Comparison of ENCODE assay signal across 12 cellular contexts in the genomic region with DNA sequence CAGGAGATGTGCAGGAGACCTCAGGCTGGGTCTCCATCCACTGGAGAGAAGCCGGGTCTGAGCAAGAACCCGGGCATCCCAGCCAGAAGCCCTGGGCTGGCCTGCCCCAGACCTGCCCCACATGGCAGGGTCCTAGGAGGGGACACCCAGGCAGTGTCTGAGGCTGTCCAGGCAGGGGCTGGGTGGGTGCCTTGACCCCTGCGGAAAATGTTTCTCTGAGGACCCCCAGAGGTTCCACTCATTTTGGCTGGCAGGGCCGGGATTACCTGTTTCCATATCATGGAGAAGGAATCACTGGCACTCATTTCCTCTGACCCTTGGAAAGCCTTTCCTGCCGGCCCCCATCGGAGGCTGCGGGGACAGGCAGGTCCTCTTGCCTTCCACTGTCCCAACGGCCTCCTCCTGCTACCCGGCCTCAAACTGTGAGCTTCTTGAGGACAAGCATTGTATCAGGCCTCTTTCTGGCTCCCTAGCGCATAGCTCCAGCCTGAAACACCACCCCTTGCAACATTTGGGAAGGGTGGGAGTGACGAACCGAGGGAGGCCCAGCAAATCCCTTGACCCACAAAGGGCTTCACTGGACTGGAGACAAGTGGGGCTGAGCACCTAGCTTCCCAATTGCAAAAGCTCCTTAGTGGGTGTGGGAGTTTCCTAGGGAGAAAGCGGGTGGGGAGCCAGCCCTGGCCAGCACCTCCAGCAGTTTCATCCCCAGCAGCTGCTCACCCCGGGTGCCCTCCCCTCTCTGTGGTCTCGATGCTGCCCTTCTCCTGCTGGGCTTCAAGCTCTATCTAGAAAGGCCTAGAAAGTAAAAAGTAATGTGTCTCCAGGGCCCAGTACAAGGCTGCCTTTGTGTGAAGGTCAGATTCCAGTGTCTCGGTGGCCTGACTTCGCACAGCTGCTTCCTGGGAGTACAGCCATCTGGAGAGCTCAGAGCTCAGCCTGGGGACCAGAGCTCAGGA. TPM values are rescaled to one million over a fixed set of nuclear protein-coding genes. Genes with fewer than 3 reads are reported as not detected.
DNase-seq lines count a peak whose midpoint lies in the region; ATAC-seq and TF ChIP-seq lines count a peak whose summit lies in the region.
"Had no signal": no experiment of that assay in that cellular context is flagged by ENCODE, and none has a peak within 500 bp of the region (broad histone marks: within the 10 kb centered on the region; RNA-seq: fewer than 3 reads in every experiment).

No MANE protein-coding gene starts in this region.

- DNase-seq in Peyer's patch, result peak in 2 of 3 donors; percentile 12 to 44
- DNase-seq in fibroblast of pulmonary artery (ENCODE audit: low read depth), result peak; percentile 27
- DNase-seq in mucosa of gallbladder (ENCODE audit: low spot score), result peak; percentile 10
- DNase-seq in suprapubic skin (ENCODE audit: low spot score in 2 of 2), result peak; percentile 55 to 67
- no peak for DNase-seq in G401 (ENCODE audit: low spot score)
- DNase-seq in transverse colon, result no peak
- DNase-seq in effector memory CD4-positive, alpha-beta T cell, result no peak
- DNase-seq: stimulated activated naive CD4-positive, alpha-beta T cell treated with Interleukin-2 at 50 U/mL for 16 hours had no signal

- ATAC-seq in GM21576 (IDR thresholded peaks at IDR 0.05; ENCODE audit: unreplicated experiment), result no peak
- ATAC-seq: CD8-positive, alpha-beta T cell had no signal

- intact Hi-C loops in transverse colon (cut with DNase I; ENCODE audit: low total_unique reads), result no loop called here

- H3K27me3 ChIP-seq in Peyer's patch, result no peaks in the 10 kb centered on the region
- no peaks in the 10 kb centered on the region for H3K27me3 ChIP-seq in suprapubic skin
- no peaks in the 10 kb centered on the region for H3K27me3 ChIP-seq in transverse colon
- H3K27me3 ChIP-seq in effector memory CD4-positive, alpha-beta T cell (replicated peaks; ENCODE audit: control insufficient read depth, insufficient read depth, low read length, poor library complexity, severe bottlenecking), result no peaks in the 10 kb centered on the region
- H3K27me3 ChIP-seq: neural progenitor cell had no signal

- TF ChIP-seq CTCF in Peyer's patch (IDR thresholded peaks at IDR 0.05), result no peak
- TF ChIP-seq CTCF in fibroblast of pulmonary artery (IDR thresholded peaks at IDR 0.05; ENCODE audit: low read length, missing control alignments), result no peak
- TF ChIP-seq CTCF in suprapubic skin (IDR thresholded peaks at IDR 0.05), result no peak
- no peak for TF ChIP-seq CTCF in transverse colon (IDR thresholded peaks at IDR 0.05)

- no peak for TF ChIP-seq EP300 in suprapubic skin (IDR thresholded peaks at IDR 0.05)
- no peak for TF ChIP-seq EP300 in transverse colon (IDR thresholded peaks at IDR 0.05; ENCODE audit: low read depth)

- TF ChIP-seq POLR2A in Peyer's patch (IDR thresholded peaks at IDR 0.05) (no peak), suprapubic skin (IDR thresholded peaks at IDR 0.05) (no peak), transverse colon (IDR thresholded peaks at IDR 0.05) (no peak)

- H3K4me3 ChIP-seq in Peyer's patch (no peak overlapping the region), fibroblast of pulmonary artery (replicated peaks; ENCODE audit: low read depth, low read length) (no peak overlapping the region), suprapubic skin (no peak overlapping the region), transverse colon (no peak overlapping the region)
- H3K4me3 ChIP-seq in effector memory CD4-positive, alpha-beta T cell (ENCODE audit: insufficient read depth, low read depth, low read length, poor library complexity, severe bottlenecking), result no peak overlapping the region
- H3K4me3 ChIP-seq: neural progenitor cell, SK-N-MC had no signal

- 55% methylated on average over 6 of the region's 17 CpGs for WGBS in suprapubic skin
- 60 to 70% methylated on average over 1 to 17 of the region's 17 CpGs for WGBS in transverse colon (ENCODE audit: low coverage in 1 of 2), 2 donors

- H3K4me1 ChIP-seq in Peyer's patch (peaks cover 0 to 13% (median 0%) of the 10 kb centered on the region in 4 donors), suprapubic skin (peaks cover 53% of the 10 kb centered on the region), transverse colon (peaks cover 2 to 9% (median 6%) of the 10 kb centered on the region in 4 donors)
- H3K4me1 ChIP-seq in effector memory CD4-positive, alpha-beta T cell (ENCODE audit: control insufficient read depth, insufficient read depth, low read length, poor library complexity, severe bottlenecking), result no peaks in the 10 kb centered on the region
- H3K4me1 ChIP-seq: neural progenitor cell had no signal

- in situ Hi-C loops in G401 (cut with HindIII; ENCODE audit: low sequenced_read_pairs) (no loop called here), transverse colon (cut with MboI; ENCODE audit: low pct_ligation_motif_present in 1 of 4, low pct_unique_long_range_greater_than_20kb in 1 of 4, low sequenced_read_pairs in 3 of 4) (no loop called here)

- no peaks in the 10 kb centered on the region for H3K36me3 ChIP-seq in Peyer's patch
- no peaks in the 10 kb centered on the region for H3K36me3 ChIP-seq in suprapubic skin
- no peaks in the 10 kb centered on the region for H3K36me3 ChIP-seq in transverse colon
- no peaks in the 10 kb centered on the region for H3K36me3 ChIP-seq in effector memory CD4-positive, alpha-beta T cell (ENCODE audit: control insufficient read depth, insufficient read depth, low read length)
- H3K36me3 ChIP-seq: neural progenitor cell had no signal

- H3K27ac ChIP-seq in Peyer's patch, result no peak overlapping the region
- no peak overlapping the region for H3K27ac ChIP-seq in suprapubic skin
- peak overlapping the region in 2 of 4 donors; percentile 6 to 19 for H3K27ac ChIP-seq in transverse colon
- H3K27ac ChIP-seq in effector memory CD4-positive, alpha-beta T cell (ENCODE audit: insufficient read depth, low read length, poor library complexity, severe bottlenecking), result no peak overlapping the region
- H3K27ac ChIP-seq: neural progenitor cell, SK-N-MC had no signal

- H3K9me3 ChIP-seq in Peyer's patch (no peaks in the 10 kb centered on the region), suprapubic skin (no peaks in the 10 kb centered on the region), transverse colon (no peaks in the 10 kb centered on the region)
- no peaks in the 10 kb centered on the region for H3K9me3 ChIP-seq in effector memory CD4-positive, alpha-beta T cell (ENCODE audit: control insufficient read depth, low read length)

RNA-seq across cellular contexts. Expression of a gene that starts 29.7 kb away (rescaled TPM):
- total RNA-seq in Peyer's patch, result not detected
- 0.83 TPM for total RNA-seq in mucosa of gallbladder
- total RNA-seq in suprapubic skin, result 100 to 1,000 TPM in 2 of 4 donors, 10 to 100 TPM in 2; 61.8 to 375 (median 102) TPM
- total RNA-seq in G401 (2014; rRNA removed; shearing (Covaris generic)), result 9.9 and 17.3 TPM in 2 replicates
- 1 to 10 TPM in 1 of 4 donors, not detected in 3; 1.5 TPM for total RNA-seq in transverse colon

RNA-seq across cellular contexts. Expression of a gene that starts 55.5 kb away (rescaled TPM):
- total RNA-seq in Peyer's patch (100 to 1,000 TPM; 102 to 175 (median 118) TPM), mucosa of gallbladder (52.3 TPM), suprapubic skin (10 to 100 TPM; 55.1 to 82.5 (median 55.8) TPM), transverse colon (100 to 1,000 TPM; 149 to 369 (median 166) TPM)
- 53.8 and 68.5 TPM in 2 replicates for total RNA-seq in G401 (2014; rRNA removed; shearing (Covaris generic))

RNA-seq across cellular contexts. Expression of a gene that starts 59.7 kb away (rescaled TPM):
- total RNA-seq in Peyer's patch (10 to 100 TPM; 25.6 to 48.9 (median 33.5) TPM), mucosa of gallbladder (36.9 TPM), suprapubic skin (100 to 1,000 TPM in 1 of 4 donors, 10 to 100 TPM in 3; 42.8 to 115 (median 58.7) TPM), transverse colon (10 to 100 TPM; 34.9 to 69.9 (median 42.5) TPM)
- not detected in 2 replicates for total RNA-seq in G401 (2014; rRNA removed; shearing (Covaris generic))

Comparison
In these comparisons a context has a peak if more than half of its experiments do, and no peak if none do; other contexts are left out.
1. DNase-seq: peak in Peyer's patch (2 of 3), fibroblast of pulmonary artery (single experiment), mucosa of gallbladder (single experiment) and suprapubic skin (2 of 2); none in G401 (single experiment), transverse colon (single experiment) and effector memory CD4-positive, alpha-beta T cell (0 of 3).
2. RNA of a gene that starts 59.7 kb away (total RNA-seq): 42.8 to 115 TPM in suprapubic skin, 34.9 to 69.9 TPM in transverse colon, 25.6 to 48.9 TPM in Peyer's patch and 36.9 TPM in mucosa of gallbladder (single experiment); not detected in G401; every median in the first group is over 10 times any median in the second.